8 cellular contexts compared by ENCODE assay signal in the genomic region with DNA sequence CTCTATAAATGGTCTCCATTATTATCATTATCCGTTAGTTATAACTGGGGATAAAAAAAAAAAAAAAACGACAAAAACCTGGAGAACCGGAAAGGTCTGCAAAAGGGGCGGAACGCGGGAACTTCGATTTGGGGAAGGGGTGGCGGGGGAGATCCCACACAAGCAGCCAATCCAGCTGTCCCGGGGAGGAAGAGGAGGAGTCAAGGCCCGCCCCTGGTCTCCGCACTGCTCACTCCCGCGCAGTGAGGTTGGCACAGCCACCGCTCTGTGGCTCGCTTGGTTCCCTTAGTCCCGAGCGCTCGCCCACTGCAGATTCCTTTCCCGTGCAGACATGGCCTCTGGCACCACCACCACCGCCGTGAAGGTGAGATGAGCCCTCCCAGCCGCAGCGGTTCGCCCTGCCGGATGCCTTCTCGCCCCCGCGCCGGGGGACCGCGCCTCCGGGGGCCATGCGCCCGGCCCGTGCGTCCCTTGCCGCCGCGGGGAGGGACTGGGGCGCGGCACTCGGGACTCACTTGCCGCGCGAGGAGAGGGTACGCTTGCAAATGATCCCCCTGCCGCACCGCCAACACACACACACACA. TPM values are rescaled to one million over a fixed set of nuclear protein-coding genes. Genes with fewer than 3 reads are reported as not detected.
DNase-seq lines count a peak whose midpoint lies in the region; ATAC-seq and TF ChIP-seq lines count a peak whose summit lies in the region.

A gene (plus strand): TSS at position 219 of the 583 bp plus-strand sequence. CDS start 113 bp downstream, at position 332.

- peak within 1 kb of the TSS; percentile 84 for H3K18ac ChIP-seq in H9 (ENCODE audit: insufficient read length, low read depth, low read length)

- H3K79me2 ChIP-seq in H9 (ENCODE audit: insufficient read depth, low read length) (peaks cover 44% of the 10 kb centered on the region), parathyroid adenoma (no peaks in the 10 kb centered on the region)

- no peak within 1 kb of the TSS for H2BK12ac ChIP-seq in H9 (ENCODE audit: insufficient read length, low read depth, low read length)

- peak within 1 kb of the TSS; percentile 63 for H2BK120ac ChIP-seq in H9 (ENCODE audit: low read depth, low read length, poor library complexity, severe bottlenecking)

- peaks cover 5% of the 10 kb centered on the region for H3K79me1 ChIP-seq in H9 (ENCODE audit: insufficient read depth, low read depth, low read length, poor library complexity, severe bottlenecking)

- in situ Hi-C loops in G401 (cut with HindIII; ENCODE audit: low sequenced_read_pairs) = no loop called here

- H3T11ph ChIP-seq in H9 (ENCODE audit: low read length) = peak within 1 kb of the TSS; percentile 46

- H3K4me1 ChIP-seq in H9 (ENCODE audit: insufficient read depth, low read length) = peaks cover 4% of the 10 kb centered on the region; the same call in 1 of the 2 replicates
- H3K4me1 ChIP-seq in cardiac muscle cell (ENCODE audit: low read depth) = peaks cover 9% of the 10 kb centered on the region
- H3K4me1 ChIP-seq in parathyroid adenoma = no peaks in the 10 kb centered on the region
- peaks cover 7 to 10% of the 10 kb centered on the region in 2 donors for H3K4me1 ChIP-seq in thyroid gland

- peak within 1 kb of the TSS; percentile 42 for H2AK5ac ChIP-seq in H9 (ENCODE audit: insufficient read length, low read length)

- peak; percentile 82 for ATAC-seq in activated naive CD8-positive, alpha-beta T cell treated with anti-CD3 and anti-CD28 coated beads, Interleukin-2, amount 10 ng/mL, durations not matched to agents 7 days and 5 days (ENCODE audit: low read depth)

- peak within 1 kb of the TSS; percentile 96 to 98 (median 98) for H3K27ac Mint-ChIP-seq in H9
- peak within 1 kb of the TSS; percentile 99 for H3K27ac Mint-ChIP-seq in activated naive CD8-positive, alpha-beta T cell treated with anti-CD3 and anti-CD28 coated beads, Interleukin-2, amount 10 ng/mL, durations not matched to agents 7 days and 5 days

- H4K5ac ChIP-seq in H9 (ENCODE audit: insufficient read length, low read depth, low read length) = peak within 1 kb of the TSS; percentile 57

- H3K9ac ChIP-seq in H9 (ENCODE audit: extremely low read depth, insufficient read length, low read length) (peak within 1 kb of the TSS; percentile 92), SK-N-MC (ENCODE audit: insufficient read length) (peak within 1 kb of the TSS; percentile 93), parathyroid adenoma (peak within 1 kb of the TSS; percentile 8)

- peaks cover 9 to 34% (median 19%) of the 10 kb centered on the region in 3 experiments; a peak in 6 of 7 replicates for H3K36me3 Mint-ChIP-seq in H9 (ENCODE audit: insufficient read depth in 1 of 3, low read depth in 3 of 3)
- peaks cover 8% of the 10 kb centered on the region for H3K36me3 Mint-ChIP-seq in activated naive CD8-positive, alpha-beta T cell treated with anti-CD3 and anti-CD28 coated beads, Interleukin-2, amount 10 ng/mL, durations not matched to agents 7 days and 5 days

- intact Hi-C loops in thyroid gland (cut with DNase I) = loop anchor here (5.0 to 10.0 kb wide), 2 partner anchors 205 to 432 kb away; a partner anchor contains a TSS

- no peaks in the 10 kb centered on the region for H3K9me3 Mint-ChIP-seq in H9
- no peaks in the 10 kb centered on the region for H3K9me3 Mint-ChIP-seq in activated naive CD8-positive, alpha-beta T cell treated with anti-CD3 and anti-CD28 coated beads, Interleukin-2, amount 10 ng/mL, durations not matched to agents 7 days and 5 days

- TF ChIP-seq CTCF in H9 (conservative IDR thresholded peaks at IDR 0.05) (no peak), cardiac muscle cell (IDR thresholded peaks at IDR 0.05; ENCODE audit: low read depth, low read length) (no peak), parathyroid adenoma (IDR thresholded peaks at IDR 0.05) (no peak), thyroid gland (IDR thresholded peaks at IDR 0.05) (no peak)

- H3K4me3 Mint-ChIP-seq in H9 = peak within 1 kb of the TSS; percentile 98 to 100
- H3K4me3 Mint-ChIP-seq in activated naive CD8-positive, alpha-beta T cell treated with anti-CD3 and anti-CD28 coated beads, Interleukin-2, amount 10 ng/mL, durations not matched to agents 7 days and 5 days = peak within 1 kb of the TSS; percentile 99

- no peaks in the 10 kb centered on the region for H3K9me3 ChIP-seq in H9 (ENCODE audit: control insufficient read depth, low read depth, low read length)
- no peaks in the 10 kb centered on the region for H3K9me3 ChIP-seq in SK-N-MC (ENCODE audit: low read depth, low read length)
- no peaks in the 10 kb centered on the region for H3K9me3 ChIP-seq in cardiac muscle cell (ENCODE audit: low read depth)
- H3K9me3 ChIP-seq in parathyroid adenoma (ENCODE audit: control insufficient read depth, low read length) = no peaks in the 10 kb centered on the region
- no peaks in the 10 kb centered on the region for H3K9me3 ChIP-seq in thyroid gland

- H2BK20ac ChIP-seq in H9 (ENCODE audit: low read depth, low read length, poor library complexity, severe bottlenecking) = no peak within 1 kb of the TSS

- no peak within 1 kb of the TSS for H2BK15ac ChIP-seq in H9 (ENCODE audit: low read depth, low read length)

- peak within 1 kb of the TSS; percentile 82 for H3K14ac ChIP-seq in H9 (ENCODE audit: insufficient read depth, low read length)

- H4K91ac ChIP-seq in H9 (ENCODE audit: insufficient read length, low read depth, low read length) = no peak within 1 kb of the TSS

- H3K36me3 ChIP-seq in SK-N-MC (ENCODE audit: insufficient read depth, low read length) (peaks cover 17% of the 10 kb centered on the region), cardiac muscle cell (no peaks in the 10 kb centered on the region), parathyroid adenoma (ENCODE audit: control insufficient read depth, insufficient read depth, low read length) (no peaks in the 10 kb centered on the region), thyroid gland (no peaks in the 10 kb centered on the region)

- no CpG with 5 or more reads among the region's 48 CpGs for WGBS in H9 (ENCODE audit: extremely low coverage, insufficient read length, low lambda C conversion rate)
- WGBS in thyroid gland, 2 donors = 0% methylated on average over 24 to 39 of the region's 48 CpGs

- H3K23ac ChIP-seq in H9 (ENCODE audit: insufficient read length, low read depth, low read length) = no peak within 1 kb of the TSS

- H3K27me3 ChIP-seq in H9 (ENCODE audit: insufficient read depth, low read length) (no peaks in the 10 kb centered on the region), cardiac muscle cell (peaks cover 35% of the 10 kb centered on the region), parathyroid adenoma (ENCODE audit: control insufficient read depth, insufficient read depth, low read length) (no peaks in the 10 kb centered on the region), thyroid gland (no peaks in the 10 kb centered on the region)

- DNase-seq in G401 (ENCODE audit: low spot score) (peak; percentile 86), H9 (peak; percentile 95), M059J (ENCODE audit: low read depth) (peak; percentile 96), SK-N-MC (ENCODE audit: low read depth, low spot score) (peak; percentile 55), cardiac muscle cell (ENCODE audit: low read depth in 1 of 2, low spot score in 1 of 2) (peak; percentile 94 to 97), thyroid gland (peak; percentile 95 to 96)
- DNase-seq in activated naive CD8-positive, alpha-beta T cell treated with anti-CD3 and anti-CD28 coated beads, Interleukin-2, amount 10 ng/mL, durations not matched to agents 7 days and 5 days = peak; percentile 81

- H3K4ac ChIP-seq in H9 (ENCODE audit: low read depth, low read length) = peak within 1 kb of the TSS; percentile 63; the same call in 1 of the 2 replicates

- no peak within 1 kb of the TSS for H3K56ac ChIP-seq in H9 (ENCODE audit: insufficient read length, low read depth, low read length)

- POLR2A ChIA-PET in activated naive CD8-positive, alpha-beta T cell treated with anti-CD3 and anti-CD28 coated beads, Interleukin-2, amount 10 ng/mL, durations not matched to agents 7 days and 5 days (lab: Charles Lee) = interaction anchor here (0.6 to 0.7 kb wide), 4 partner anchors 188 to 358 kb away, joined by 3 to 4 read pairs (median 4); no protein-coding TSS in a partner anchor

- no peak within 1 kb of the TSS for H3K27ac ChIP-seq in H9 (ENCODE audit: insufficient read length, low read depth, low read length)
- H3K27ac ChIP-seq in SK-N-MC = peak within 1 kb of the TSS; percentile 71
- peak within 1 kb of the TSS; percentile 61 for H3K27ac ChIP-seq in cardiac muscle cell
- peak within 1 kb of the TSS; percentile 75 for H3K27ac ChIP-seq in parathyroid adenoma
- peak within 1 kb of the TSS; percentile 80 to 90 (median 86) for H3K27ac ChIP-seq in thyroid gland

- H3K4me1 Mint-ChIP-seq in H9 = peaks cover 29 to 34% of the 10 kb centered on the region in 2 experiments
- peaks cover 31% of the 10 kb centered on the region for H3K4me1 Mint-ChIP-seq in activated naive CD8-positive, alpha-beta T cell treated with anti-CD3 and anti-CD28 coated beads, Interleukin-2, amount 10 ng/mL, durations not matched to agents 7 days and 5 days

- no peaks in the 10 kb centered on the region for H4K20me1 ChIP-seq in H9 (ENCODE audit: control insufficient read depth, insufficient read depth, insufficient read length)

- peak; percentile 60 to 92 for TF ChIP-seq POLR2A in thyroid gland (IDR thresholded peaks at IDR 0.05)

- H4K8ac ChIP-seq in H9 (replicated peaks; ENCODE audit: insufficient read length, low read depth, low read length) = peak within 1 kb of the TSS; percentile 69

- peak within 1 kb of the TSS; percentile 63 for H3K4me2 ChIP-seq in H9 (ENCODE audit: insufficient read depth, insufficient read length, low read length)
- peak within 1 kb of the TSS; percentile 99 for H3K4me2 ChIP-seq in parathyroid adenoma (ENCODE audit: low read length)

- H2BK5ac ChIP-seq in H9 (ENCODE audit: insufficient read length, low read length) = no peak within 1 kb of the TSS

- peaks cover 12% of the 10 kb centered on the region for H3K23me2 ChIP-seq in H9 (ENCODE audit: insufficient read length, low read depth, low read length, poor library complexity, severe bottlenecking)

- H3K4me3 ChIP-seq in SK-N-MC (peak within 1 kb of the TSS; percentile 87), cardiac muscle cell (peak within 1 kb of the TSS; percentile 91), parathyroid adenoma (ENCODE audit: low read depth, low read length) (peak within 1 kb of the TSS; percentile 88), thyroid gland (replicated peaks in 1 of 3) (peak within 1 kb of the TSS; percentile 70 to 81 (median 73))

- H3K27me3 Mint-ChIP-seq in H9 (ENCODE audit: low read depth) = peaks cover 32% of the 10 kb centered on the region
- H3K27me3 Mint-ChIP-seq in activated naive CD8-positive, alpha-beta T cell treated with anti-CD3 and anti-CD28 coated beads, Interleukin-2, amount 10 ng/mL, durations not matched to agents 7 days and 5 days = peaks cover 22% of the 10 kb centered on the region

- H2AFZ ChIP-seq in H9 (ENCODE audit: low read length) = peak within 1 kb of the TSS; percentile 81
- peak within 1 kb of the TSS; percentile 84 for H2AFZ ChIP-seq in parathyroid adenoma

RNA-seq across cellular contexts. Expression of the gene that starts here (rescaled TPM):
- 15.1 and 17.4 TPM in 2 replicates for total RNA-seq in G401 (2014; rRNA removed; shearing (Covaris generic))
- total RNA-seq in H9 (2021) = 91.5 and 102 TPM in 2 replicates
- 43.4 and 63.7 TPM in 2 replicates for total RNA-seq in M059J (2014; rRNA removed; shearing (Covaris generic))
- total RNA-seq in activated naive CD8-positive, alpha-beta T cell treated with anti-CD3 and anti-CD28 coated beads, Interleukin-2, amount 10 ng/mL, durations not matched to agents 7 days and 5 days = 10 to 100 TPM; 54.1 to 54.5 TPM
- 14.1 and 21.5 TPM in 2 replicates for total RNA-seq in cardiac muscle cell
- polyA plus RNA-seq in cardiac muscle cell = 23.0 and 26.4 TPM in 2 replicates
- total RNA-seq in thyroid gland = 10 to 100 TPM; 17.1 to 24.2 (median 19.1) TPM

Comparison
In these comparisons a context has a peak if more than half of its experiments do, and no peak if none do; other contexts are left out.
1. H3K9ac ChIP-seq: peak in every context shown above with its lines; median percentile 93 in SK-N-MC; 92 in H9; 8 in parathyroid adenoma.